ENCODE assay signal across 28 cellular contexts in genomic region chr12:89838846-89839245, GRCh38.
"Had no signal": no experiment of that assay in that cellular context is flagged by ENCODE, and none has a peak within 500 bp of the region (broad histone marks: within the 10 kb centered on the region; RNA-seq: fewer than 3 reads in every experiment).

No MANE protein-coding gene starts in this region.

- H3K27ac Mint-ChIP-seq: activated CD4-positive, alpha-beta T cell treated with anti-CD3 and anti-CD28 coated beads, Interleukin-2, amount 10 ng/mL, durations not matched to agents 24 days and 14 days; activated CD8-positive, alpha-beta T cell treated with anti-CD3 and anti-CD28 coated beads for 36 hours; activated naive CD8-positive, alpha-beta T cell treated with anti-CD3 and anti-CD28 coated beads for 36 hours; activated T-cell treated with anti-CD3 and anti-CD28 coated beads, Interleukin-2, amount 50 U/mL, for 72 hours; activated T-helper 17 cell treated with anti-CD3 and anti-CD28 coated beads, Interleukin-2, amount 50 U/mL, for 72 hours had no signal

- H3K36me3 Mint-ChIP-seq: activated naive CD8-positive, alpha-beta T cell treated with anti-CD3 and anti-CD28 coated beads for 36 hours had no signal

- DNase-seq: activated CD4-positive, alpha-beta T cell treated with anti-CD3 and anti-CD28 coated beads, Interleukin-2, amount 10 ng/mL, durations not matched to agents 24 days and 14 days; activated CD4-positive, alpha-beta T cell treated with anti-CD3 and anti-CD28 coated beads, Interleukin-2, amount 50 U/mL, for 4 hours; activated CD8-positive, alpha-beta T cell treated with anti-CD3 and anti-CD28 coated beads for 36 hours; activated effector memory CD4-positive, alpha-beta T cell treated with anti-CD3 and anti-CD28 coated beads, Interleukin-2, amount 50 U/mL, for 16 hours; activated naive CD4-positive, alpha-beta T cell; activated naive CD4-positive, alpha-beta T cell treated with anti-CD3 and anti-CD28 coated beads, Interleukin-2, amount 50 U/mL, for 16 hours; activated naive CD8-positive, alpha-beta T cell treated with anti-CD3 and anti-CD28 coated beads for 36 hours; activated T-cell treated with anti-CD3 and anti-CD28 coated beads, Interleukin-2, amount 50 U/mL, for 1 hour; activated T-cell treated with anti-CD3 and anti-CD28 coated beads, Interleukin-2, amount 50 U/mL, for 72 hours; amygdala; NCI-H1105 treated with DMSO at 0.1 percent for 48 hours; NCI-H1436; NCI-H1694; NCI-H1930; NCI-H2171 treated with DMSO at 0.1 percent for 48 hours; NCI-H2227 treated with DMSO at 0.1 percent for 48 hours; NCI-H446; NCI-H510A treated with DMSO at 0.1 percent for 48 hours; NCI-H526 treated with DMSO at 0.1 percent for 48 hours; NCI-H774; SIG-M5; SW 1271; T-helper 1 cell had no signal

- H3K27me3 Mint-ChIP-seq: activated CD8-positive, alpha-beta T cell treated with anti-CD3 and anti-CD28 coated beads for 36 hours; activated naive CD8-positive, alpha-beta T cell treated with anti-CD3 and anti-CD28 coated beads for 36 hours; activated T-helper 17 cell treated with anti-CD3 and anti-CD28 coated beads, Interleukin-2, amount 50 U/mL, for 72 hours; central memory CD8-positive, alpha-beta T cell had no signal

- H3K4me3 Mint-ChIP-seq: activated CD4-positive, alpha-beta T cell treated with anti-CD3 and anti-CD28 coated beads, Interleukin-2, amount 10 ng/mL, durations not matched to agents 24 days and 14 days; activated CD8-positive, alpha-beta T cell treated with anti-CD3 and anti-CD28 coated beads for 36 hours; activated naive CD8-positive, alpha-beta T cell treated with anti-CD3 and anti-CD28 coated beads for 36 hours; activated T-cell treated with anti-CD3 and anti-CD28 coated beads, Interleukin-2, amount 50 U/mL, for 72 hours; activated T-helper 17 cell treated with anti-CD3 and anti-CD28 coated beads, Interleukin-2, amount 50 U/mL, for 72 hours; central memory CD8-positive, alpha-beta T cell had no signal

- ATAC-seq: activated CD8-positive, alpha-beta T cell treated with anti-CD3 and anti-CD28 coated beads for 36 hours; activated T-cell treated with anti-CD3 and anti-CD28 coated beads, Interleukin-2, amount 50 U/mL, for 72 hours; activated T-helper 17 cell treated with anti-CD3 and anti-CD28 coated beads, Interleukin-2, amount 50 U/mL, for 72 hours; K562; Panc1; SK-N-SH treated with all-trans-retinoic acid at 6 μM for 48 hours had no signal

- H3K4me1 Mint-ChIP-seq: activated CD4-positive, alpha-beta T cell treated with anti-CD3 and anti-CD28 coated beads, Interleukin-2, amount 10 ng/mL, durations not matched to agents 24 days and 14 days; activated T-helper 17 cell treated with anti-CD3 and anti-CD28 coated beads, Interleukin-2, amount 50 U/mL, for 72 hours had no signal

- H3K9me3 Mint-ChIP-seq: activated CD4-positive, alpha-beta T cell treated with anti-CD3 and anti-CD28 coated beads, Interleukin-2, amount 10 ng/mL, durations not matched to agents 24 days and 14 days; activated CD8-positive, alpha-beta T cell treated with anti-CD3 and anti-CD28 coated beads for 36 hours; activated naive CD8-positive, alpha-beta T cell treated with anti-CD3 and anti-CD28 coated beads for 36 hours; activated T-cell treated with anti-CD3 and anti-CD28 coated beads, Interleukin-2, amount 50 U/mL, for 72 hours; activated T-helper 17 cell treated with anti-CD3 and anti-CD28 coated beads, Interleukin-2, amount 50 U/mL, for 72 hours; central memory CD8-positive, alpha-beta T cell had no signal
